Comparison of ENCODE assay signal across 1 cellular context in the genomic region with DNA sequence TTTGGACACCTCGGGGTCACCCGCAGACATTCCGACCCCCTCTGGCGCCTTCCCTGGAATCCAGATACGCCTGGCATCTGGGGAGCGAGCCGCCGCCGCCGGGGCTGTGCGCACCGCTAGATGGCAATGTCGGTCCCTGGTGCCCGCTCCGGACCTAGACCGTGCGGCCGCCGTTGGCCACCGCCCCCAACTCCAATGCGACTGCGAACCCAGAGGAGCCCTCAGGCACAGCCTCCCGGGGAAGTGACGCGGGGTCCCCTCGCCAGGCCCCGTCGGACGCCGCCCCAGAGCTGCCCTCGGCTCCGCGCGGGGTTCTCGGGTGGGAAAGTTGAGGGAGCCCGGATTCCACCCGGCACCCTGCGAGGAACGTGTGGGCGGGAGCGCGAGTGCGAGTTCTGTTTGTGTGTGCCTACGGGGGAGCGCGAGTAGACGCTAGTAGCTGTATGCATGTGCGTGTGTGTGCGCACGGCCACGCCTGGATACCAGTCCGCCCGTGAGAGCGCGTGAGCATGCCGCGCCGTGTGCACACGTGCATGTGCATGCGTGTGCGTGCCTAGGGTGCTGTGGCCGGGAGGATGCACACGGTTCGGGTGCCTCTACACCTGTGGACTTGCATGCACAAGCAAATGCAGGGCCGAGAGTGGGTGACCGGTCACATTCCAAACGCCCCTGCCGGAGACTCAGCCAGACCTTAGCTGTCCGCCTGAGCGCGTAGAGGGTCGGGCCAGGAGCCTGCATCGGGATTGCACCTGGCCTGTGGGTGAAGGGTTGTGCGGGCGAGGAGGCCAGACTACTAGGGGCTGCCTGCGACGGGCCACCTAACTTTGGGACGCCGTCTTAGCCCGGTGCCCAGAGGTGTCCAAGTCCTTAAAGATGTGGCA.
A peak's percentile ranks its signal among the peaks of the same experiment; 100 is the strongest.
TF ChIP-seq lines count a peak whose summit lies in the region.

No MANE protein-coding gene starts in this region.

TF ChIP-seq in HepG2, 621 proteins besides CTCF, POLR2A, EP300 and RAD21 (continued from another document and continues in another):
- TF ChIP-seq, protein P1, sequence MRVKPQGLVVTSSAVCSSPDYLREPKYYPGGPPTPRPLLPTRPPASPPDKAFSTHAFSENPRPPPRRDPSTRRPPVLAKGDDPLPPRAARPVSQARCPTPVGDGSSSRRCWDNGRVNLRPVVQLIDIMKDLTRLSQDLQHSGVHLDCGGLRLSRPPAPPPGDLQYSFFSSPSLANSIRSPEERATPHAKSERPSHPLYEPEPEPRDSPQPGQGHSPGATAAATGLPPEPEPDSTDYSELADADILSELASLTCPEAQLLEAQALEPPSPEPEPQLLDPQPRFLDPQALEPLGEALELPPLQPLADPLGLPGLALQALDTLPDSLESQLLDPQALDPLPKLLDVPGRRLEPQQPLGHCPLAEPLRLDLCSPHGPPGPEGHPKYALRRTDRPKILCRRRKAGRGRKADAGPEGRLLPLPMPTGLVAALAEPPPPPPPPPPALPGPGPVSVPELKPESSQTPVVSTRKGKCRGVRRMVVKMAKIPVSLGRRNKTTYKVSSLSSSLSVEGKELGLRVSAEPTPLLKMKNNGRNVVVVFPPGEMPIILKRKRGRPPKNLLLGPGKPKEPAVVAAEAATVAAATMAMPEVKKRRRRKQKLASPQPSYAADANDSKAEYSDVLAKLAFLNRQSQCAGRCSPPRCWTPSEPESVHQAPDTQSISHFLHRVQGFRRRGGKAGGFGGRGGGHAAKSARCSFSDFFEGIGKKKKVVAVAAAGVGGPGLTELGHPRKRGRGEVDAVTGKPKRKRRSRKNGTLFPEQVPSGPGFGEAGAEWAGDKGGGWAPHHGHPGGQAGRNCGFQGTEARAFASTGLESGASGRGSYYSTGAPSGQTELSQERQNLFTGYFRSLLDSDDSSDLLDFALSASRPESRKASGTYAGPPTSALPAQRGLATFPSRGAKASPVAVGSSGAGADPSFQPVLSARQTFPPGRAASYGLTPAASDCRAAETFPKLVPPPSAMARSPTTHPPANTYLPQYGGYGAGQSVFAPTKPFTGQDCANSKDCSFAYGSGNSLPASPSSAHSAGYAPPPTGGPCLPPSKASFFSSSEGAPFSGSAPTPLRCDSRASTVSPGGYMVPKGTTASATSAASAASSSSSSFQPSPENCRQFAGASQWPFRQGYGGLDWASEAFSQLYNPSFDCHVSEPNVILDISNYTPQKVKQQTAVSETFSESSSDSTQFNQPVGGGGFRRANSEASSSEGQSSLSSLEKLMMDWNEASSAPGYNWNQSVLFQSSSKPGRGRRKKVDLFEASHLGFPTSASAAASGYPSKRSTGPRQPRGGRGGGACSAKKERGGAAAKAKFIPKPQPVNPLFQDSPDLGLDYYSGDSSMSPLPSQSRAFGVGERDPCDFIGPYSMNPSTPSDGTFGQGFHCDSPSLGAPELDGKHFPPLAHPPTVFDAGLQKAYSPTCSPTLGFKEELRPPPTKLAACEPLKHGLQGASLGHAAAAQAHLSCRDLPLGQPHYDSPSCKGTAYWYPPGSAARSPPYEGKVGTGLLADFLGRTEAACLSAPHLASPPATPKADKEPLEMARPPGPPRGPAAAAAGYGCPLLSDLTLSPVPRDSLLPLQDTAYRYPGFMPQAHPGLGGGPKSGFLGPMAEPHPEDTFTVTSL (CRISPR knock-in tag; IDR thresholded peaks at IDR 0.05; ENCODE audit: borderline replicate concordance), result no peak
- TF ChIP-seq BRCA1 (CRISPR knock-in tag; IDR thresholded peaks at IDR 0.05), result peak; percentile 56; the same call in 1 of the 2 replicates
- TF ChIP-seq, protein P2, sequence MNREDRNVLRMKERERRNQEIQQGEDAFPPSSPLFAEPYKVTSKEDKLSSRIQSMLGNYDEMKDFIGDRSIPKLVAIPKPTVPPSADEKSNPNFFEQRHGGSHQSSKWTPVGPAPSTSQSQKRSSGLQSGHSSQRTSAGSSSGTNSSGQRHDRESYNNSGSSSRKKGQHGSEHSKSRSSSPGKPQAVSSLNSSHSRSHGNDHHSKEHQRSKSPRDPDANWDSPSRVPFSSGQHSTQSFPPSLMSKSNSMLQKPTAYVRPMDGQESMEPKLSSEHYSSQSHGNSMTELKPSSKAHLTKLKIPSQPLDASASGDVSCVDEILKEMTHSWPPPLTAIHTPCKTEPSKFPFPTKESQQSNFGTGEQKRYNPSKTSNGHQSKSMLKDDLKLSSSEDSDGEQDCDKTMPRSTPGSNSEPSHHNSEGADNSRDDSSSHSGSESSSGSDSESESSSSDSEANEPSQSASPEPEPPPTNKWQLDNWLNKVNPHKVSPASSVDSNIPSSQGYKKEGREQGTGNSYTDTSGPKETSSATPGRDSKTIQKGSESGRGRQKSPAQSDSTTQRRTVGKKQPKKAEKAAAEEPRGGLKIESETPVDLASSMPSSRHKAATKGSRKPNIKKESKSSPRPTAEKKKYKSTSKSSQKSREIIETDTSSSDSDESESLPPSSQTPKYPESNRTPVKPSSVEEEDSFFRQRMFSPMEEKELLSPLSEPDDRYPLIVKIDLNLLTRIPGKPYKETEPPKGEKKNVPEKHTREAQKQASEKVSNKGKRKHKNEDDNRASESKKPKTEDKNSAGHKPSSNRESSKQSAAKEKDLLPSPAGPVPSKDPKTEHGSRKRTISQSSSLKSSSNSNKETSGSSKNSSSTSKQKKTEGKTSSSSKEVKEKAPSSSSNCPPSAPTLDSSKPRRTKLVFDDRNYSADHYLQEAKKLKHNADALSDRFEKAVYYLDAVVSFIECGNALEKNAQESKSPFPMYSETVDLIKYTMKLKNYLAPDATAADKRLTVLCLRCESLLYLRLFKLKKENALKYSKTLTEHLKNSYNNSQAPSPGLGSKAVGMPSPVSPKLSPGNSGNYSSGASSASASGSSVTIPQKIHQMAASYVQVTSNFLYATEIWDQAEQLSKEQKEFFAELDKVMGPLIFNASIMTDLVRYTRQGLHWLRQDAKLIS (CRISPR knock-in tag; IDR thresholded peaks at IDR 0.05), result no peak
- no peak; the same call in 1 of the 2 replicates for TF ChIP-seq ZNF230 (CRISPR knock-in tag; IDR thresholded peaks at IDR 0.05)
- TF ChIP-seq NFKBIZ (CRISPR knock-in tag; IDR thresholded peaks at IDR 0.05), result no peak
- TF ChIP-seq TBX2 (CRISPR knock-in tag; IDR thresholded peaks at IDR 0.05; ENCODE audit: borderline replicate concordance), result peak; percentile 57; the same call in 1 of the 2 replicates
- 0 out of 2 replicates have a peak, but pooled peaks have one; percentile 35 for TF ChIP-seq ZNF235 (CRISPR knock-in tag; IDR thresholded peaks at IDR 0.05; ENCODE audit: borderline replicate concordance)
- TF ChIP-seq ZNF354B (CRISPR knock-in tag; IDR thresholded peaks at IDR 0.05), result no peak
- TF ChIP-seq ARHGAP35 (CRISPR knock-in tag; IDR thresholded peaks at IDR 0.05; ENCODE audit: borderline replicate concordance), result peak; percentile 41; the same call in 1 of the 2 replicates
- TF ChIP-seq NFYB (CRISPR knock-in tag; IDR thresholded peaks at IDR 0.05), result no peak
- TF ChIP-seq ZFP1 (CRISPR knock-in tag; IDR thresholded peaks at IDR 0.05), result no peak
- TF ChIP-seq, protein P3, sequence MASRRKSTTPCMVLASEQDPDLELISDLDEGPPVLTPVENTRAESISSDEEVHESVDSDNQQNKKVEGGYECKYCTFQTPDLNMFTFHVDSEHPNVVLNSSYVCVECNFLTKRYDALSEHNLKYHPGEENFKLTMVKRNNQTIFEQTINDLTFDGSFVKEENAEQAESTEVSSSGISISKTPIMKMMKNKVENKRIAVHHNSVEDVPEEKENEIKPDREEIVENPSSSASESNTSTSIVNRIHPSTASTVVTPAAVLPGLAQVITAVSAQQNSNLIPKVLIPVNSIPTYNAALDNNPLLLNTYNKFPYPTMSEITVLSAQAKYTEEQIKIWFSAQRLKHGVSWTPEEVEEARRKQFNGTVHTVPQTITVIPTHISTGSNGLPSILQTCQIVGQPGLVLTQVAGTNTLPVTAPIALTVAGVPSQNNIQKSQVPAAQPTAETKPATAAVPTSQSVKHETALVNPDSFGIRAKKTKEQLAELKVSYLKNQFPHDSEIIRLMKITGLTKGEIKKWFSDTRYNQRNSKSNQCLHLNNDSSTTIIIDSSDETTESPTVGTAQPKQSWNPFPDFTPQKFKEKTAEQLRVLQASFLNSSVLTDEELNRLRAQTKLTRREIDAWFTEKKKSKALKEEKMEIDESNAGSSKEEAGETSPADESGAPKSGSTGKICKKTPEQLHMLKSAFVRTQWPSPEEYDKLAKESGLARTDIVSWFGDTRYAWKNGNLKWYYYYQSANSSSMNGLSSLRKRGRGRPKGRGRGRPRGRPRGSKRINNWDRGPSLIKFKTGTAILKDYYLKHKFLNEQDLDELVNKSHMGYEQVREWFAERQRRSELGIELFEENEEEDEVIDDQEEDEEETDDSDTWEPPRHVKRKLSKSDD (CRISPR knock-in tag; IDR thresholded peaks at IDR 0.05; ENCODE audit: low read depth), result no peak; the same call in 1 of the 2 replicates
- TF ChIP-seq ZNF10 (CRISPR knock-in tag; IDR thresholded peaks at IDR 0.05; ENCODE audit: borderline replicate concordance, low read depth), result no peak
- no peak for TF ChIP-seq ATF1 (CRISPR knock-in tag; IDR thresholded peaks at IDR 0.05)
- TF ChIP-seq RFX1 (IDR thresholded peaks at IDR 0.05), result no peak
- TF ChIP-seq ZNF225 (CRISPR knock-in tag; IDR thresholded peaks at IDR 0.05), result no peak; the same call in 1 of the 2 replicates
- 0 out of 2 replicates have a peak, but pooled peaks have one; percentile 20 for TF ChIP-seq THAP11 (CRISPR knock-in tag; IDR thresholded peaks at IDR 0.05)
- TF ChIP-seq FOSL2 (CRISPR knock-in tag; IDR thresholded peaks at IDR 0.05), result peak; percentile 19; the same call in 1 of the 2 replicates
- peak; percentile 72 for TF ChIP-seq HDAC1 (CRISPR knock-in tag; IDR thresholded peaks at IDR 0.05)
- TF ChIP-seq ZNF75D (CRISPR knock-in tag; IDR thresholded peaks at IDR 0.05; ENCODE audit: borderline replicate concordance), result no peak
- TF ChIP-seq TAF1 (CRISPR knock-in tag; IDR thresholded peaks at IDR 0.05), result no peak
- no peak for TF ChIP-seq TOPORS (CRISPR knock-in tag; IDR thresholded peaks at IDR 0.05)
- no peak for TF ChIP-seq ZNF737 (CRISPR knock-in tag; IDR thresholded peaks at IDR 0.05; ENCODE audit: borderline replicate concordance)
- TF ChIP-seq MIER3 (CRISPR knock-in tag; IDR thresholded peaks at IDR 0.05; ENCODE audit: borderline replicate concordance), result no peak
- TF ChIP-seq, protein P4, sequence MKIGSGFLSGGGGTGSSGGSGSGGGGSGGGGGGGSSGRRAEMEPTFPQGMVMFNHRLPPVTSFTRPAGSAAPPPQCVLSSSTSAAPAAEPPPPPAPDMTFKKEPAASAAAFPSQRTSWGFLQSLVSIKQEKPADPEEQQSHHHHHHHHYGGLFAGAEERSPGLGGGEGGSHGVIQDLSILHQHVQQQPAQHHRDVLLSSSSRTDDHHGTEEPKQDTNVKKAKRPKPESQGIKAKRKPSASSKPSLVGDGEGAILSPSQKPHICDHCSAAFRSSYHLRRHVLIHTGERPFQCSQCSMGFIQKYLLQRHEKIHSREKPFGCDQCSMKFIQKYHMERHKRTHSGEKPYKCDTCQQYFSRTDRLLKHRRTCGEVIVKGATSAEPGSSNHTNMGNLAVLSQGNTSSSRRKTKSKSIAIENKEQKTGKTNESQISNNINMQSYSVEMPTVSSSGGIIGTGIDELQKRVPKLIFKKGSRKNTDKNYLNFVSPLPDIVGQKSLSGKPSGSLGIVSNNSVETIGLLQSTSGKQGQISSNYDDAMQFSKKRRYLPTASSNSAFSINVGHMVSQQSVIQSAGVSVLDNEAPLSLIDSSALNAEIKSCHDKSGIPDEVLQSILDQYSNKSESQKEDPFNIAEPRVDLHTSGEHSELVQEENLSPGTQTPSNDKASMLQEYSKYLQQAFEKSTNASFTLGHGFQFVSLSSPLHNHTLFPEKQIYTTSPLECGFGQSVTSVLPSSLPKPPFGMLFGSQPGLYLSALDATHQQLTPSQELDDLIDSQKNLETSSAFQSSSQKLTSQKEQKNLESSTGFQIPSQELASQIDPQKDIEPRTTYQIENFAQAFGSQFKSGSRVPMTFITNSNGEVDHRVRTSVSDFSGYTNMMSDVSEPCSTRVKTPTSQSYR (CRISPR knock-in tag; IDR thresholded peaks at IDR 0.05; ENCODE audit: borderline replicate concordance), result no peak
- TF ChIP-seq, protein P5, sequence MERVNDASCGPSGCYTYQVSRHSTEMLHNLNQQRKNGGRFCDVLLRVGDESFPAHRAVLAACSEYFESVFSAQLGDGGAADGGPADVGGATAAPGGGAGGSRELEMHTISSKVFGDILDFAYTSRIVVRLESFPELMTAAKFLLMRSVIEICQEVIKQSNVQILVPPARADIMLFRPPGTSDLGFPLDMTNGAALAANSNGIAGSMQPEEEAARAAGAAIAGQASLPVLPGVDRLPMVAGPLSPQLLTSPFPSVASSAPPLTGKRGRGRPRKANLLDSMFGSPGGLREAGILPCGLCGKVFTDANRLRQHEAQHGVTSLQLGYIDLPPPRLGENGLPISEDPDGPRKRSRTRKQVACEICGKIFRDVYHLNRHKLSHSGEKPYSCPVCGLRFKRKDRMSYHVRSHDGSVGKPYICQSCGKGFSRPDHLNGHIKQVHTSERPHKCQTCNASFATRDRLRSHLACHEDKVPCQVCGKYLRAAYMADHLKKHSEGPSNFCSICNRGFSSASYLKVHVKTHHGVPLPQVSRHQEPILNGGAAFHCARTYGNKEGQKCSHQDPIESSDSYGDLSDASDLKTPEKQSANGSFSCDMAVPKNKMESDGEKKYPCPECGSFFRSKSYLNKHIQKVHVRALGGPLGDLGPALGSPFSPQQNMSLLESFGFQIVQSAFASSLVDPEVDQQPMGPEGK (CRISPR knock-in tag; IDR thresholded peaks at IDR 0.05), result peak; percentile 27; the same call in 1 of the 2 replicates
- TF ChIP-seq, protein P6, sequence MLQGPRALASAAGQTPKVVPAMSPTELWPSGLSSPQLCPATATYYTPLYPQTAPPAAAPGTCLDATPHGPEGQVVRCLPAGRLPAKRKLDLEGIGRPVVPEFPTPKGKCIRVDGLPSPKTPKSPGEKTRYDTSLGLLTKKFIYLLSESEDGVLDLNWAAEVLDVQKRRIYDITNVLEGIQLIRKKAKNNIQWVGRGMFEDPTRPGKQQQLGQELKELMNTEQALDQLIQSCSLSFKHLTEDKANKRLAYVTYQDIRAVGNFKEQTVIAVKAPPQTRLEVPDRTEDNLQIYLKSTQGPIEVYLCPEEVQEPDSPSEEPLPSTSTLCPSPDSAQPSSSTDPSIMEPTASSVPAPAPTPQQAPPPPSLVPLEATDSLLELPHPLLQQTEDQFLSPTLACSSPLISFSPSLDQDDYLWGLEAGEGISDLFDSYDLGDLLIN (CRISPR knock-in tag; IDR thresholded peaks at IDR 0.05; ENCODE audit: borderline replicate concordance), result no peak
- TF ChIP-seq ZNF121 (CRISPR knock-in tag; IDR thresholded peaks at IDR 0.05), result no peak
- no peak for TF ChIP-seq ZBTB1 (CRISPR knock-in tag; IDR thresholded peaks at IDR 0.05; ENCODE audit: borderline replicate concordance)
- no peak for TF ChIP-seq PAF1 (CRISPR knock-in tag; IDR thresholded peaks at IDR 0.05)
- no peak for TF ChIP-seq ZNF33A (CRISPR knock-in tag; IDR thresholded peaks at IDR 0.05; ENCODE audit: borderline replicate concordance)
